In the genomic region with DNA sequence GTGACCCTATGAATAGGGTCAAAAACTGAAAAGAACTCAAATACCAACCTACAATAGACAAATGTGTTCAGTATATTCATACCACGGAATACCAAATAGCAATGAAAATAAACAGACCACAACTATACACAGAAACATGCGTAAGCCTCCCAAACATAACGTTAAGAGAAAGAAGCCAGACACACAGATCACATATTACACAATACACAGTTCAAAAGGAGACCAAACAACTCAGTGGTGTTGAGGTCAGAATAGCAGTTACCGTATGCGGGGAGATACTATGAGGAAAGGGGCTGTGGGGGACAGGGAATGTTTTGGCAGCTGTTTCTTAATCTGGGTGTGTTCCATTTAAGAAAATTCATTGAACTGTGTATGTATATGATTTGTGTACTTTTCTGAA, we compare ENCODE assay signal across 2 cellular contexts.
A peak's percentile ranks its signal among the peaks of the same experiment; 100 is the strongest.
TF ChIP-seq lines count a peak whose summit lies in the region.

No MANE protein-coding gene starts in this region.

TF ChIP-seq in HEK293, 187 proteins besides CTCF, POLR2A, EP300 and RAD21:
- TF ChIP-seq, protein P1, sequence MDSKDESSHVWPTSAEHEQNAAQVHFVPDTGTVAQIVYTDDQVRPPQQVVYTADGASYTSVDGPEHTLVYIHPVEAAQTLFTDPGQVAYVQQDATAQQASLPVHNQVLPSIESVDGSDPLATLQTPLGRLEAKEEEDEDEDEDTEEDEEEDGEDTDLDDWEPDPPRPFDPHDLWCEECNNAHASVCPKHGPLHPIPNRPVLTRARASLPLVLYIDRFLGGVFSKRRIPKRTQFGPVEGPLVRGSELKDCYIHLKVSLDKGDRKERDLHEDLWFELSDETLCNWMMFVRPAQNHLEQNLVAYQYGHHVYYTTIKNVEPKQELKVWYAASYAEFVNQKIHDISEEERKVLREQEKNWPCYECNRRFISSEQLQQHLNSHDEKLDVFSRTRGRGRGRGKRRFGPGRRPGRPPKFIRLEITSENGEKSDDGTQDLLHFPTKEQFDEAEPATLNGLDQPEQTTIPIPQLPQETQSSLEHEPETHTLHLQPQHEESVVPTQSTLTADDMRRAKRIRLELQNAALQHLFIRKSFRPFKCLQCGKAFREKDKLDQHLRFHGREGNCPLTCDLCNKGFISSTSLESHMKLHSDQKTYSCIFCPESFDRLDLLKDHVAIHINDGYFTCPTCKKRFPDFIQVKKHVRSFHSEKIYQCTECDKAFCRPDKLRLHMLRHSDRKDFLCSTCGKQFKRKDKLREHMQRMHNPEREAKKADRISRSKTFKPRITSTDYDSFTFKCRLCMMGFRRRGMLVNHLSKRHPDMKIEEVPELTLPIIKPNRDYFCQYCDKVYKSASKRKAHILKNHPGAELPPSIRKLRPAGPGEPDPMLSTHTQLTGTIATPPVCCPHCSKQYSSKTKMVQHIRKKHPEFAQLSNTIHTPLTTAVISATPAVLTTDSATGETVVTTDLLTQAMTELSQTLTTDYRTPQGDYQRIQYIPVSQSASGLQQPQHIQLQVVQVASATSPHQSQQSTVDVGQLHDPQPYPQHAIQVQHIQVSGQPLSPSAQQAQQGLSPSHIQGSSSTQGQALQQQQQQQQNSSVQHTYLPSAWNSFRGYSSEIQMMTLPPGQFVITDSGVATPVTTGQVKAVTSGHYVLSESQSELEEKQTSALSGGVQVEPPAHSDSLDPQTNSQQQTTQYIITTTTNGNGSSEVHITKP (tag by site-specific recombination; IDR thresholded peaks at IDR 0.05): peak; percentile 43; the same call in 1 of the 2 replicates
- no peak for TF ChIP-seq REPIN1 (tag by site-specific recombination; IDR thresholded peaks at IDR 0.05; ENCODE audit: low read depth)

TF ChIP-seq in WTC11, 78 proteins besides CTCF, POLR2A, EP300 and RAD21:
- TF ChIP-seq SMAD3 (CRISPR knock-in tag; IDR thresholded peaks at IDR 0.05; ENCODE audit: borderline replicate concordance): no peak
- TF ChIP-seq, protein P2, sequence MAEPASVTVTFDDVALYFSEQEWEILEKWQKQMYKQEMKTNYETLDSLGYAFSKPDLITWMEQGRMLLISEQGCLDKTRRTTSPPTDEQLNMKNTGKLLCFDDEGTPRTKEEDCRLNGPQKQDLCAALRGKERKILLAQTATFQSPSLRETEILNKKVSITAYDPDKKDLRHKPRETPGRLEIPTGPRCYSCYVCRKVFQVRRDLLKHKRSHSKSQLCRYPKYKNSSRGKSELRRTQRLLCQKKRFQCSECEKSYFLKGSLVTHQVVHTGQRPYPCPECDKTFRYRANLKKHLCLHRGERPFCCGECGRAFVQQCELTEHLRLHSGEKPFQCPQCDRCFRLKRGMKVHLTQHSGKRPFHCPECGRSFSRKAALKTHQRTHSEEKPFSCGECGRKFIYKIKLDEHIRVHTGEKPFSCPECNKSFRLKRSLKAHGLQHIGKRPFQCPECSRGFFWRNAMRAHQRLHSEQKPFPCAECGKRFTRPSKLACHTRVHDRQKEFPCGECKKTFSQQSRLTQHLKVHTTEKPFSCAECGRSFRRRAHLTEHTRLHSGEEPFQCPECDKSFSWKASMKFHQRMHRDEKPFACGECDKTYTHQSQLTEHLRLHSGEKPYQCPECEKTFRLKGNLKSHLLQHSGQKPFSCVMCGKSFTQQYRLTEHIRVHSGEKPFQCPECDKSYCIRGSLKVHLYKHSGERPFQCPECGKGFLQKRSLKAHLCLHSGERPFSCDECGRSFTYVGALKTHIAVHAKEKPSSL (CRISPR knock-in tag; conservative IDR thresholded peaks at IDR 0.05): no peak
- TF ChIP-seq, protein P3, sequence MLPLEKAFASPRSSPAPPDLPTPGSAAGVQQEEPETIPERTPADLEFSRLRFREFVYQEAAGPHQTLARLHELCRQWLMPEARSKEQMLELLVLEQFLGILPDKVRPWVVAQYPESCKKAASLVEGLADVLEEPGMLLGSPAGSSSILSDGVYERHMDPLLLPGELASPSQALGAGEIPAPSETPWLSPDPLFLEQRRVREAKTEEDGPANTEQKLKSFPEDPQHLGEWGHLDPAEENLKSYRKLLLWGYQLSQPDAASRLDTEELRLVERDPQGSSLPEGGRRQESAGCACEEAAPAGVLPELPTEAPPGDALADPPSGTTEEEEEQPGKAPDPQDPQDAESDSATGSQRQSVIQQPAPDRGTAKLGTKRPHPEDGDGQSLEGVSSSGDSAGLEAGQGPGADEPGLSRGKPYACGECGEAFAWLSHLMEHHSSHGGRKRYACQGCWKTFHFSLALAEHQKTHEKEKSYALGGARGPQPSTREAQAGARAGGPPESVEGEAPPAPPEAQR (CRISPR knock-in tag; IDR thresholded peaks at IDR 0.05): no peak
